Comparison of ENCODE assay signal across 18 cellular contexts in genomic region chr19:14343286-14343685, GRCh38.
"Had no signal": no experiment of that assay in that cellular context is flagged by ENCODE, and none has a peak within 500 bp of the region (broad histone marks: within the 10 kb centered on the region; RNA-seq: fewer than 3 reads in every experiment).

No MANE protein-coding gene starts in this region.

- H3K36me3 Mint-ChIP-seq: activated naive CD4-positive, alpha-beta T cell treated with anti-CD3 and anti-CD28 coated beads, Interleukin-2, amount 50 U/mL, for 24 hours had no signal

- H3K36me3 ChIP-seq: ascending aorta, gastroesophageal sphincter, heart left ventricle, left ventricle myocardium inferior, tibial nerve, vagina, WERI-Rb-1 had no signal

- ATAC-seq: activated T-cell treated with anti-CD3 and anti-CD28 coated beads, Interleukin-2, amount 50 U/mL, for 72 hours; gastroesophageal sphincter; heart left ventricle had no signal

- H3K27ac Mint-ChIP-seq: activated naive CD4-positive, alpha-beta T cell treated with anti-CD3 and anti-CD28 coated beads, Interleukin-2, amount 50 U/mL, for 24 hours; activated T-cell treated with anti-CD3 and anti-CD28 coated beads, Interleukin-2, amount 50 U/mL, for 72 hours; progenitor cell of endocrine pancreas had no signal

- H3K9me3 ChIP-seq: ascending aorta, gastroesophageal sphincter, heart left ventricle, left ventricle myocardium inferior, tibial nerve, vagina had no signal

- H3K27ac ChIP-seq: ascending aorta, gastroesophageal sphincter, heart left ventricle, left ventricle myocardium inferior, tibial nerve, vagina, WERI-Rb-1 had no signal

- H3K4me1 ChIP-seq: ascending aorta, vagina had no signal

- H3K27me3 ChIP-seq: ascending aorta, gastroesophageal sphincter, heart left ventricle, tibial nerve, vagina had no signal

- FAIRE-seq: kidney had no signal

- H3K4me3 Mint-ChIP-seq: activated naive CD4-positive, alpha-beta T cell treated with anti-CD3 and anti-CD28 coated beads, Interleukin-2, amount 50 U/mL, for 24 hours; activated T-cell treated with anti-CD3 and anti-CD28 coated beads, Interleukin-2, amount 50 U/mL, for 72 hours had no signal

- H3K9me3 Mint-ChIP-seq: activated naive CD4-positive, alpha-beta T cell treated with anti-CD3 and anti-CD28 coated beads, Interleukin-2, amount 50 U/mL, for 24 hours; activated T-cell treated with anti-CD3 and anti-CD28 coated beads, Interleukin-2, amount 50 U/mL, for 72 hours had no signal

- DNase-seq: activated CD4-positive, alpha-beta T cell treated with anti-CD3 and anti-CD28 coated beads, Interleukin-2, amount 50 U/mL, for 4 hours; activated effector memory CD4-positive, alpha-beta T cell treated with anti-CD3 and anti-CD28 coated beads, Interleukin-2, amount 50 U/mL, for 16 hours; activated T-cell treated with anti-CD3 and anti-CD28 coated beads, Interleukin-2, amount 50 U/mL, for 72 hours; cortex of kidney; effector CD4-positive, alpha-beta T cell; kidney; left ventricle myocardium inferior; mammary epithelial cell; stimulated activated CD4-positive, alpha-beta T cell treated with anti-CD3 and anti-CD28 coated beads, Interleukin-2, amount 100 ng/mL, for 24 hours; stimulated activated naive CD4-positive, alpha-beta T cell treated with Interleukin-2 at 50 U/mL for 16 hours; WERI-Rb-1 had no signal

- H3K27me3 Mint-ChIP-seq: activated naive CD4-positive, alpha-beta T cell treated with anti-CD3 and anti-CD28 coated beads, Interleukin-2, amount 50 U/mL, for 24 hours had no signal

- H3K4me3 ChIP-seq: ascending aorta, gastroesophageal sphincter, heart left ventricle, left ventricle myocardium inferior, tibial nerve, vagina had no signal
